1 cellular context compared by ENCODE assay signal in the genomic region with DNA sequence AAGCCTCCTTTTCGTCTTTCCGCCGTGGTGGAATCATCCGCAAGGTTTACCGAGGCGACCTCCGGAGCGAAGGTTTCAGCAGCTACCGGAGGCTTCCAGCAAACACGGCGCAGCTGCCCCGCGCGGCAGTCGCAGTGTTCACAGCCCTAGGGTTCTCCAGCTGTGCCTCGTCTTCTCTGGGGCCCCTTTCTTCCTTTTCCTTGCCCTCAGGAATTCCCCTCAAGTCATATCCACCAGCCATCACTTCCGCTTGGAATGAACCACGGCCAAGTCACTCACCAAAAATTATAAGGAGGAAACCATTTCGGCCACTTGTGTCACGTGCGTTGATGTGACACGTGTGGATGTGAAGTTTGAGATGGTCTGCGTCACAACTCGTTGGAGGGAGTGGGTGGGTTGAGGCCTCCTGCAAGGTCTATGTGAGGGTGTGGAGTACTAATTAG.
TF ChIP-seq lines count a peak whose summit lies in the region.

No MANE protein-coding gene starts in this region.

TF ChIP-seq in SK-N-SH, 30 proteins besides CTCF, POLR2A, EP300 and RAD21 (continued from another document):
- TF ChIP-seq, protein P1, sequence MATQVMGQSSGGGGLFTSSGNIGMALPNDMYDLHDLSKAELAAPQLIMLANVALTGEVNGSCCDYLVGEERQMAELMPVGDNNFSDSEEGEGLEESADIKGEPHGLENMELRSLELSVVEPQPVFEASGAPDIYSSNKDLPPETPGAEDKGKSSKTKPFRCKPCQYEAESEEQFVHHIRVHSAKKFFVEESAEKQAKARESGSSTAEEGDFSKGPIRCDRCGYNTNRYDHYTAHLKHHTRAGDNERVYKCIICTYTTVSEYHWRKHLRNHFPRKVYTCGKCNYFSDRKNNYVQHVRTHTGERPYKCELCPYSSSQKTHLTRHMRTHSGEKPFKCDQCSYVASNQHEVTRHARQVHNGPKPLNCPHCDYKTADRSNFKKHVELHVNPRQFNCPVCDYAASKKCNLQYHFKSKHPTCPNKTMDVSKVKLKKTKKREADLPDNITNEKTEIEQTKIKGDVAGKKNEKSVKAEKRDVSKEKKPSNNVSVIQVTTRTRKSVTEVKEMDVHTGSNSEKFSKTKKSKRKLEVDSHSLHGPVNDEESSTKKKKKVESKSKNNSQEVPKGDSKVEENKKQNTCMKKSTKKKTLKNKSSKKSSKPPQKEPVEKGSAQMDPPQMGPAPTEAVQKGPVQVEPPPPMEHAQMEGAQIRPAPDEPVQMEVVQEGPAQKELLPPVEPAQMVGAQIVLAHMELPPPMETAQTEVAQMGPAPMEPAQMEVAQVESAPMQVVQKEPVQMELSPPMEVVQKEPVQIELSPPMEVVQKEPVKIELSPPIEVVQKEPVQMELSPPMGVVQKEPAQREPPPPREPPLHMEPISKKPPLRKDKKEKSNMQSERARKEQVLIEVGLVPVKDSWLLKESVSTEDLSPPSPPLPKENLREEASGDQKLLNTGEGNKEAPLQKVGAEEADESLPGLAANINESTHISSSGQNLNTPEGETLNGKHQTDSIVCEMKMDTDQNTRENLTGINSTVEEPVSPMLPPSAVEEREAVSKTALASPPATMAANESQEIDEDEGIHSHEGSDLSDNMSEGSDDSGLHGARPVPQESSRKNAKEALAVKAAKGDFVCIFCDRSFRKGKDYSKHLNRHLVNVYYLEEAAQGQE (IDR thresholded peaks at IDR 0.05; ENCODE audit: low read depth, low read length), result no peak
- no peak for TF ChIP-seq TCF12 (IDR thresholded peaks at IDR 0.05)
- no peak for TF ChIP-seq FOSL2 (IDR thresholded peaks at IDR 0.05; ENCODE audit: borderline replicate concordance, low read depth)
- no peak for TF ChIP-seq TEAD4 (IDR thresholded peaks at IDR 0.05; ENCODE audit: borderline replicate concordance, insufficient read depth)
